In the genomic region with DNA sequence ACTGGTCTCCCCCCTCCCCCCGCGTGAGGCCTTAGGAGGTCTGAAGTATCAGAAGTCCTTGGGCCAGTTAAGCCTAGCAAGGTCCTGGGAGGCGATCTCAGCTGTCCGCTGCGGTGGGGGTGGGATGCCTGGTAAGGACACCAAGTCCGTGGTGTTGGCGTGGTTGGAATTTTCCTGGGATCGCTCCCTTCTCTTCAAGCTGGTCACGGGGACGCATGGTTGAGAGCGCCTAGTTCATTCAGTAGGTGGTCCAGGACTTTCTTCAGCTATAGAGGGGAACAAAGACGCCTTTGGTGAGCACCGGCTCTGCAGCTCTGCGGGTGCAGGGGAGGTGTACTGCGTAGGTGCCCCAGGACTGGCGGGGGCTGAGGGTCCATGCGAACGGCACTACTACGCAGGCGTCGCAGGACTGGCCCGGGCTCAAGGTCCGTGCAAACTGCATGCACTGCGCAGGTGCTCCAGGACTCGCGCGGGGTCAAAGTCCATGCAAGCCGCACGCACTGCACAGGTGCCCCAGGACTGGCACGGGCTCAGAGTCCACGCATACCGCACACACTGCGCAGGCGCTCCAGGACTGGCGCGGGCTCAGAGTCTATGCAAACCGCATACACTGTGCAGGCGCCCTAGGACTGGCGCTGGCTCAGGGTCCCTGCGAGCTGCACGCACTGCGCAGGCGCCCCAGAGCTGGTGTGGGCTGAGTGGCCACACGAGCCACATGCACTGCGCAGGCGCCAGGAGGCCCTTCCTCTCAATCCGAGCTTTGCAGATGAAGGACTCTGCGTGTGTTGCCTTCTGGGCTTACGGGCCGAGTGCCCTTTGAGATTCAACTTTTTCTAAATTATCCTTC, we compare ENCODE assay signal across 8 cellular contexts. TPM values are rescaled to one million over a fixed set of nuclear protein-coding genes. Genes with fewer than 3 reads are reported as not detected.
DNase-seq lines count a peak whose midpoint lies in the region; ATAC-seq and TF ChIP-seq lines count a peak whose summit lies in the region.

No MANE protein-coding gene starts in this region.

- no peaks in the 10 kb centered on the region for H3K9me2 ChIP-seq in GM23248 (ENCODE audit: insufficient read depth)

- H3K9ac ChIP-seq in GM23248: peak overlapping the region; percentile 38; the same call in 1 of the 2 replicates

- WGBS in GM23248 (ENCODE audit: low coverage in 1 of 2, low lambda C conversion rate in 2 of 2, missing lambda C conversion rate in 2 of 2), 2 experiments: 57 to 66% methylated on average over 50 of the region's 50 CpGs
- 46 to 62% (median 48%) methylated on average over 50 of the region's 50 CpGs for WGBS in psoas muscle, 3 donors

- H3K27me3 ChIP-seq in GM23248 (replicated peaks; ENCODE audit: insufficient read depth) (no peaks in the 10 kb centered on the region), psoas muscle (ENCODE audit: insufficient read depth in 3 of 3, low read length in 2 of 3) (no peaks in the 10 kb centered on the region), uterus (no peaks in the 10 kb centered on the region)

- intact Hi-C loops in head of caudate nucleus (cut with DNase I) (loop anchor here (2.0 to 5.0 kb wide), 4 partner anchors 38 to 203 kb away; a partner anchor contains a TSS), psoas muscle (cut with DNase I) (loop anchor here (5.0 to 10.0 kb wide), 4 partner anchors 33 to 201 kb away; a partner anchor contains a TSS), uterus (cut with DNase I; ENCODE audit: low total_unique reads) (loop anchor here (10.0 kb wide), 2 partner anchors 71 to 201 kb away; a partner anchor contains a TSS)

- no peaks in the 10 kb centered on the region for H3K36me3 ChIP-seq in GM23248 (ENCODE audit: low read depth)
- peaks cover 0 to 4% of the 10 kb centered on the region in 2 donors for H3K36me3 ChIP-seq in psoas muscle (ENCODE audit: insufficient read depth in 1 of 2, low read depth in 1 of 2)
- H3K36me3 ChIP-seq in uterus: no peaks in the 10 kb centered on the region

- H3K4me3 ChIP-seq in GM23248: peak overlapping the region; percentile 53
- peak overlapping the region; percentile 65 for H3K4me3 ChIP-seq in psoas muscle
- peak overlapping the region; percentile 18 to 20 for H3K4me3 ChIP-seq in uterus

- TF ChIP-seq CTCF in 22Rv1 (IDR thresholded peaks at IDR 0.05) (no peak), psoas muscle (IDR thresholded peaks at IDR 0.05) (no peak), uterus (IDR thresholded peaks at IDR 0.05) (no peak)

- peak; percentile 82 for DNase-seq in GM23248
- DNase-seq in RPMI7951 (ENCODE audit: low read depth): peak; percentile 73
- peak; percentile 65 for DNase-seq in activated naive CD4-positive, alpha-beta T cell treated with anti-CD3 and anti-CD28 coated beads, Interleukin-2, amount 50 U/mL, for 16 hours
- DNase-seq in head of caudate nucleus: peak; percentile 53 to 92 (median 79)
- DNase-seq in psoas muscle: peak; percentile 83 to 93
- DNase-seq in uterus: peak; percentile 70 to 79

- H3K4me2 ChIP-seq in GM23248 (ENCODE audit: unreplicated experiment): peak overlapping the region; percentile 62

- peaks cover 17% of the 10 kb centered on the region for H3K4me1 ChIP-seq in GM23248 (ENCODE audit: insufficient read depth)
- peaks cover 27% of the 10 kb centered on the region for H3K4me1 ChIP-seq in psoas muscle
- peaks cover 0 to 8% of the 10 kb centered on the region in 2 donors for H3K4me1 ChIP-seq in uterus

- H2AFZ ChIP-seq in GM23248: peak overlapping the region; percentile 59

- ATAC-seq in psoas muscle (peak; percentile 80 to 85 (median 81)), GM21786 (IDR thresholded peaks at IDR 0.05; ENCODE audit: unreplicated experiment) (no peak)

- no peaks in the 10 kb centered on the region for H3K9me3 ChIP-seq in GM23248 (ENCODE audit: low read depth)
- no peaks in the 10 kb centered on the region for H3K9me3 ChIP-seq in psoas muscle
- H3K9me3 ChIP-seq in uterus: no peaks in the 10 kb centered on the region

- peak overlapping the region; percentile 91 for H3K27ac ChIP-seq in 22Rv1
- H3K27ac ChIP-seq in GM23248: no peak overlapping the region
- H3K27ac ChIP-seq in psoas muscle: peak overlapping the region; percentile 72
- peak overlapping the region; percentile 70 to 86 for H3K27ac ChIP-seq in uterus

- no peaks in the 10 kb centered on the region; the same call in 1 of the 2 replicates for H4K20me1 ChIP-seq in GM23248 (ENCODE audit: insufficient read depth)

- in situ Hi-C loops in GM23248 (cut with MboI): no loop called here

- peaks cover 83% of the 10 kb centered on the region for H3K79me2 ChIP-seq in GM23248 (ENCODE audit: insufficient read depth)

- H3F3A ChIP-seq in GM23248 (ENCODE audit: insufficient read depth): peaks cover 19% of the 10 kb centered on the region

- no peak for TF ChIP-seq POLR2A in uterus (IDR thresholded peaks at IDR 0.05)

RNA-seq across cellular contexts. Expression of a gene that starts 36.6 kb away (rescaled TPM):
- total RNA-seq in GM23248 (2014; rRNA removed; shearing (Covaris generic)): 191 and 192 TPM in 2 replicates
- 340 and 349 TPM in 2 replicates for polyA plus RNA-seq in GM23248 (2016; fragmentation: Nextera tagmentation; extraction: Ambion mirVana)
- total RNA-seq in RPMI7951 (2014; rRNA removed; shearing (Covaris generic)): 246 and 276 TPM in 2 replicates
- total RNA-seq in psoas muscle: 10 to 100 TPM; 16.0 to 37.2 (median 20.6) TPM
- 10 to 100 TPM; 13.9 to 27.5 (median 17.7) TPM for polyA plus RNA-seq in psoas muscle
- 100 to 1,000 TPM in 2 of 4 donors, 10 to 100 TPM in 2; 87.9 to 222 (median 102) TPM for total RNA-seq in uterus
